Comparison of ENCODE assay signal across 11 cellular contexts in genomic region chr22:28186641-28187040, GRCh38.
"Had no signal": no experiment of that assay in that cellular context is flagged by ENCODE, and none has a peak within 500 bp of the region (broad histone marks: within the 10 kb centered on the region; RNA-seq: fewer than 3 reads in every experiment).

No MANE protein-coding gene starts in this region.

- H3K4me2 ChIP-seq: GM23338 had no signal

- H2AFZ ChIP-seq: GM23248, GM23338 had no signal

- H3K9me3 ChIP-seq: HAP-1 had no signal

- H3K9ac ChIP-seq: GM23248 had no signal

- ATAC-seq: HCT116 had no signal

- H3K36me3 ChIP-seq: HAP-1 had no signal

- H3K4me3 ChIP-seq: GM23248, GM23338, HAP-1 had no signal

- FAIRE-seq: H1, H54 had no signal

- H3K4me3 Mint-ChIP-seq: GM23338, H9, HFFc6 had no signal

- H3K27ac Mint-ChIP-seq: GM23338, HFFc6 had no signal

- H3K27ac ChIP-seq: GM23248 had no signal

- DNase-seq: GM23248, GOT3, H7, H9, HCEC 1CT, HFFc6 had no signal
